In the genomic region with DNA sequence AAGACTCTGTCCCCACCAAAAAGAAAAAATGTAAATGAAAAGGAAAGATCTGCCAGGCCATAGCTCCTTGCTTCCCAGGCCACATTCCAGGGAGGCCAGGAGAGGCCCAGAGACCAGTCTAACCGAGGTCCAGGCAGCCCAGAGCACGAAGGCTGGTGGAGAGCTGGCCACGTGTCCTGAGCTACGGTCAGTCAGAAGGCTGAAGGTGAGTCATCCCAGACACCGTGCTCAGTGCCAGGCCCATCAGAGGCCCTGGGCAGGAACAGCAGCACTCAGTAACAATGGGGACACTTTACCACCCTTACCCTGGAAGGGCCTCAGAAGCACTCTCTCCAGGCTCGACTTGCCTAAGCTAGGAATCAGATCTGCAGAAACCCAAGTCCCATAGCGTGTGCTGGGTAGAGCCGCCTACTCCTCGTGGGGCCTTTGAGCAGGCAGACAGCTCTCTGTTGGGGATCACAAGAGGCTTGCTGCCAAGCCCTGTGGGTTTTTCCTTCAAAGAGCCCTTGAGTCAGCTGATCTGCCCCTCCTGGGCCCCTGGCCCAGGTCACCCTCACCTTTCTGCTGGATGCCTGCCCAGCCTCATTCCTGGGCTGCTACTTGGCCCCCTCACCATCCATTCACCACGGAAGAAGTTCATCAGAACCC, we compare ENCODE assay signal across 15 cellular contexts. TPM values are rescaled to one million over a fixed set of nuclear protein-coding genes. Genes with fewer than 3 reads are reported as not detected.
A peak's percentile ranks its signal among the peaks of the same experiment; 100 is the strongest.
DNase-seq lines count a peak whose midpoint lies in the region; ATAC-seq and TF ChIP-seq lines count a peak whose summit lies in the region.
"Had no signal": no experiment of that assay in that cellular context is flagged by ENCODE, and none has a peak within 500 bp of the region (broad histone marks: within the 10 kb centered on the region; RNA-seq: fewer than 3 reads in every experiment).

No MANE protein-coding gene starts in this region.

- TF ChIP-seq POLR2A in uterus (IDR thresholded peaks at IDR 0.05): no peak

- intact Hi-C loops in CD14-positive monocyte (cut with micrococcal nuclease): no loop called here
- intact Hi-C loops in uterus (cut with DNase I; ENCODE audit: low total_unique reads): no loop called here

- no peaks in the 10 kb centered on the region for H3K36me3 ChIP-seq in uterus

- H3K4me1 Mint-ChIP-seq in stimulated activated naive CD8-positive, alpha-beta T cell treated with anti-CD3 and anti-CD28 coated beads, Interleukin-15, amount 100 ng/mL, for 72 hours: peaks cover 7% of the 10 kb centered on the region
- H3K4me1 Mint-ChIP-seq in CD14-positive monocyte: peaks cover 27% of the 10 kb centered on the region

- H3K9me3 Mint-ChIP-seq in stimulated activated naive CD8-positive, alpha-beta T cell treated with anti-CD3 and anti-CD28 coated beads, Interleukin-15, amount 100 ng/mL, for 72 hours: peaks cover 6 to 13% of the 10 kb centered on the region in 2 donors
- H3K9me3 Mint-ChIP-seq in CD14-positive monocyte: peaks cover 5 to 11% (median 8%) of the 10 kb centered on the region in 7 donors

- TF ChIP-seq CTCF in CD14-positive monocyte (IDR thresholded peaks at IDR 0.05) (no peak), uterus (IDR thresholded peaks at IDR 0.05) (no peak)

- H3K27ac ChIP-seq in uterus: no peak overlapping the region
- H3K27ac ChIP-seq: body of pancreas, HL-60, SK-N-MC had no signal

- H3K27me3 ChIP-seq in uterus: no peaks in the 10 kb centered on the region
- H3K27me3 ChIP-seq: body of pancreas had no signal

- H3K4me3 Mint-ChIP-seq in stimulated activated naive CD8-positive, alpha-beta T cell treated with anti-CD3 and anti-CD28 coated beads, Interleukin-15, amount 100 ng/mL, for 72 hours: no peak overlapping the region
- no peak overlapping the region for H3K4me3 Mint-ChIP-seq in CD14-positive monocyte

- no peaks in the 10 kb centered on the region for H3K9me3 ChIP-seq in uterus
- H3K9me3 ChIP-seq: body of pancreas had no signal

- no peak overlapping the region for H3K27ac Mint-ChIP-seq in stimulated activated naive CD8-positive, alpha-beta T cell treated with anti-CD3 and anti-CD28 coated beads, Interleukin-15, amount 100 ng/mL, for 72 hours
- H3K27ac Mint-ChIP-seq in CD14-positive monocyte: no peak overlapping the region

- DNase-seq in stimulated activated naive CD8-positive, alpha-beta T cell treated with anti-CD3 and anti-CD28 coated beads, Interleukin-15, Interleukin-2, amounts not matched to agents 100 U/mL and 50 U/mL, for 24 hours: no peak
- DNase-seq in stimulated activated naive CD8-positive, alpha-beta T cell treated with anti-CD3 and anti-CD28 coated beads, Interleukin-15, amount 100 ng/mL, for 72 hours: no peak
- DNase-seq in fibroblast of peridontal ligament (ENCODE audit: extremely low read depth) (peak; percentile 13), NCI-H446 treated with DMSO at 0.1 percent for 48 hours (lab: John Stamatoyannopoulos, UW) (no peak), CD14-positive monocyte (ENCODE audit: low spot score) (no peak), uterus (no peak), anterior cingulate cortex (lab: John Stamatoyannopoulos, UW) (no peak)
- DNase-seq: body of pancreas, DMS153, NCI-H1048, NCI-H526 treated with DMSO at 0.1 percent for 48 hours had no signal

- no peaks in the 10 kb centered on the region for H3K4me1 ChIP-seq in uterus
- H3K4me1 ChIP-seq: body of pancreas had no signal

- H3K4me3 ChIP-seq in uterus: no peak overlapping the region
- H3K4me3 ChIP-seq: body of pancreas, SK-N-MC had no signal

- no peaks in the 10 kb centered on the region for H3K27me3 Mint-ChIP-seq in stimulated activated naive CD8-positive, alpha-beta T cell treated with anti-CD3 and anti-CD28 coated beads, Interleukin-15, amount 100 ng/mL, for 72 hours
- H3K27me3 Mint-ChIP-seq in CD14-positive monocyte (ENCODE audit: low read depth in 3 of 3): peaks cover 0 to 6% (median 6%) of the 10 kb centered on the region in 3 donors

- H3K36me3 Mint-ChIP-seq in CD14-positive monocyte: peaks cover 0 to 3% of the 10 kb centered on the region in 2 donors

- peak; percentile 32 for ATAC-seq in stimulated activated naive CD8-positive, alpha-beta T cell treated with anti-CD3 and anti-CD28 coated beads, Interleukin-15, Interleukin-2, amounts not matched to agents 100 U/mL and 50 U/mL, for 24 hours
- no peak for ATAC-seq in stimulated activated naive CD8-positive, alpha-beta T cell treated with anti-CD3 and anti-CD28 coated beads, Interleukin-15, amount 100 ng/mL, for 72 hours
- ATAC-seq in SK-N-SH treated with all-trans-retinoic acid at 6 μM for 48 hours: peak; percentile 85
- ATAC-seq: activated CD4-positive, CD25-positive, alpha-beta regulatory T cell treated with anti-CD3 and anti-CD28 coated beads, Interleukin-2, amount 50 U/mL, for 24 hours; body of pancreas had no signal

TF ChIP-seq in SK-N-SH treated with all-trans-retinoic acid at 6 μM for 48 hours, 23 proteins besides CTCF, POLR2A, EP300 and RAD21 (continues in another document):
- TF ChIP-seq PPARA (CRISPR knock-in tag; IDR thresholded peaks at IDR 0.05; ENCODE audit: borderline replicate concordance) (no peak), ZFP3 (CRISPR knock-in tag; IDR thresholded peaks at IDR 0.05) (no peak), OSR1 (CRISPR knock-in tag; IDR thresholded peaks at IDR 0.05) (no peak), SNAI2 (CRISPR knock-in tag; IDR thresholded peaks at IDR 0.05) (no peak), RARB (CRISPR knock-in tag; IDR thresholded peaks at IDR 0.05) (no peak), ARNTL (CRISPR knock-in tag; IDR thresholded peaks at IDR 0.05; ENCODE audit: borderline replicate concordance, low read depth) (no peak), ZFP30 (CRISPR knock-in tag; IDR thresholded peaks at IDR 0.05) (no peak), ZNF70 (CRISPR knock-in tag; IDR thresholded peaks at IDR 0.05) (no peak), ISL1 (CRISPR knock-in tag; IDR thresholded peaks at IDR 0.05) (no peak), ZNF565 (CRISPR knock-in tag; conservative IDR thresholded peaks at IDR 0.05; ENCODE audit: low read depth) (no peak), TOX (CRISPR knock-in tag; IDR thresholded peaks at IDR 0.05; ENCODE audit: borderline replicate concordance) (no peak), BACH2 (CRISPR knock-in tag; IDR thresholded peaks at IDR 0.05; ENCODE audit: borderline replicate concordance) (no peak), TCF4 (CRISPR knock-in tag; IDR thresholded peaks at IDR 0.05; ENCODE audit: borderline replicate concordance) (no peak)
- TF ChIP-seq, protein P1, sequence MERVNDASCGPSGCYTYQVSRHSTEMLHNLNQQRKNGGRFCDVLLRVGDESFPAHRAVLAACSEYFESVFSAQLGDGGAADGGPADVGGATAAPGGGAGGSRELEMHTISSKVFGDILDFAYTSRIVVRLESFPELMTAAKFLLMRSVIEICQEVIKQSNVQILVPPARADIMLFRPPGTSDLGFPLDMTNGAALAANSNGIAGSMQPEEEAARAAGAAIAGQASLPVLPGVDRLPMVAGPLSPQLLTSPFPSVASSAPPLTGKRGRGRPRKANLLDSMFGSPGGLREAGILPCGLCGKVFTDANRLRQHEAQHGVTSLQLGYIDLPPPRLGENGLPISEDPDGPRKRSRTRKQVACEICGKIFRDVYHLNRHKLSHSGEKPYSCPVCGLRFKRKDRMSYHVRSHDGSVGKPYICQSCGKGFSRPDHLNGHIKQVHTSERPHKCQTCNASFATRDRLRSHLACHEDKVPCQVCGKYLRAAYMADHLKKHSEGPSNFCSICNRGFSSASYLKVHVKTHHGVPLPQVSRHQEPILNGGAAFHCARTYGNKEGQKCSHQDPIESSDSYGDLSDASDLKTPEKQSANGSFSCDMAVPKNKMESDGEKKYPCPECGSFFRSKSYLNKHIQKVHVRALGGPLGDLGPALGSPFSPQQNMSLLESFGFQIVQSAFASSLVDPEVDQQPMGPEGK (CRISPR knock-in tag; IDR thresholded peaks at IDR 0.05; ENCODE audit: borderline replicate concordance): no peak
- TF ChIP-seq, protein P2, sequence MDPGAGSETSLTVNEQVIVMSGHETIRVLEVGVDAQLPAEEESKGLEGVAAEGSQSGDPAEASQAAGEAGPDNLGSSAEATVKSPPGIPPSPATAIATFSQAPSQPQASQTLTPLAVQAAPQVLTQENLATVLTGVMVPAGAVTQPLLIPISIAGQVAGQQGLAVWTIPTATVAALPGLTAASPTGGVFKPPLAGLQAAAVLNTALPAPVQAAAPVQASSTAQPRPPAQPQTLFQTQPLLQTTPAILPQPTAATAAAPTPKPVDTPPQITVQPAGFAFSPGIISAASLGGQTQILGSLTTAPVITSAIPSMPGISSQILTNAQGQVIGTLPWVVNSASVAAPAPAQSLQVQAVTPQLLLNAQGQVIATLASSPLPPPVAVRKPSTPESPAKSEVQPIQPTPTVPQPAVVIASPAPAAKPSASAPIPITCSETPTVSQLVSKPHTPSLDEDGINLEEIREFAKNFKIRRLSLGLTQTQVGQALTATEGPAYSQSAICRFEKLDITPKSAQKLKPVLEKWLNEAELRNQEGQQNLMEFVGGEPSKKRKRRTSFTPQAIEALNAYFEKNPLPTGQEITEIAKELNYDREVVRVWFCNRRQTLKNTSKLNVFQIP (CRISPR knock-in tag; IDR thresholded peaks at IDR 0.05; ENCODE audit: borderline replicate concordance, low read depth): no peak
- TF ChIP-seq, protein P3, sequence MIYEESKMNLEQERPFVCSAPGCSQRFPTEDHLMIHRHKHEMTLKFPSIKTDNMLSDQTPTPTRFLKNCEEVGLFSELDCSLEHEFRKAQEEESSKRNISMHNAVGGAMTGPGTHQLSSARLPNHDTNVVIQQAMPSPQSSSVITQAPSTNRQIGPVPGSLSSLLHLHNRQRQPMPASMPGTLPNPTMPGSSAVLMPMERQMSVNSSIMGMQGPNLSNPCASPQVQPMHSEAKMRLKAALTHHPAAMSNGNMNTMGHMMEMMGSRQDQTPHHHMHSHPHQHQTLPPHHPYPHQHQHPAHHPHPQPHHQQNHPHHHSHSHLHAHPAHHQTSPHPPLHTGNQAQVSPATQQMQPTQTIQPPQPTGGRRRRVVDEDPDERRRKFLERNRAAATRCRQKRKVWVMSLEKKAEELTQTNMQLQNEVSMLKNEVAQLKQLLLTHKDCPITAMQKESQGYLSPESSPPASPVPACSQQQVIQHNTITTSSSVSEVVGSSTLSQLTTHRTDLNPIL (CRISPR knock-in tag; IDR thresholded peaks at IDR 0.05; ENCODE audit: low read depth): no peak

RNA-seq across cellular contexts. Expression of a gene that starts 11.6 kb away (rescaled TPM):
- polyA plus RNA-seq in CD14-positive monocyte: 10 to 100 TPM; 17.6 to 19.0 TPM
- total RNA-seq in uterus: 100 to 1,000 TPM in 1 of 4 donors, 10 to 100 TPM in 3; 37.6 to 134 (median 67.9) TPM

RNA-seq across cellular contexts. Expression of a gene that starts 24.8 kb away (rescaled TPM):
- polyA plus RNA-seq in CD14-positive monocyte: under 1 TPM; 0.40 to 0.55 TPM
- total RNA-seq in uterus: 10 to 100 TPM in 3 of 4 donors, 1 to 10 TPM in 1; 1.3 to 32.5 (median 17.3) TPM

RNA-seq across cellular contexts. Expression of a gene that starts 45.7 kb away (rescaled TPM):
- polyA plus RNA-seq in CD14-positive monocyte: 10 to 100 TPM; 20.4 to 22.7 TPM
- 10 to 100 TPM; 18.2 to 56.9 (median 31.1) TPM for total RNA-seq in uterus
